ENCODE assay signal across 21 cellular contexts in the genomic region with DNA sequence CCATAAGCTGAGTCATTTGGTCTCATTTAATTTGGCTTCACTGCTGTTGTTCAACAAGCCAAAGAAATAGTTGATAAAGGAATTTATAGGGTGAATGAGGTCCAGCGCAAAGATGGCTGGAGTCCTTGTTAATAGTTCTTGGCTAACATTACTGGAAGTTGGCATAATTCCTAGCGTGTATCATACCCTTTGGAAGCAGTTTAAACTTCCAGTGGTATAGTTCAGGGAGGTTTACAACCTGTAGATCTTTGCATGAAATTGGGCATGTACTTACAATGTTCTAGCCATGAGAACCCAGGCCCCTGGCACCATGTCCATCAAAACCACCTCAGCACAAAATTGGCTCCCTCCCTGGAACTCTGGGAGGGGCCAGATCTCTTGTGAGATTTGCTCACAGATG.
"Had no signal": no experiment of that assay in that cellular context is flagged by ENCODE, and none has a peak within 500 bp of the region (broad histone marks: within the 10 kb centered on the region; RNA-seq: fewer than 3 reads in every experiment).

No MANE protein-coding gene starts in this region.

- H3K27me3 ChIP-seq: SJSA1 had no signal

- H3K4me1 ChIP-seq: SJSA1 had no signal

- H3K27ac ChIP-seq: SJSA1, SK-N-MC had no signal

- ATAC-seq: HepG2 had no signal

- H3K36me3 ChIP-seq: SJSA1 had no signal

- H3K9me3 ChIP-seq: SJSA1 had no signal

- DNase-seq: IMR-90, Karpas-422, KG1, NCI-H1092 treated with DMSO at 0.1 percent for 48 hours, NCI-H1436, NCI-H187, NCI-H2029, NCI-H2081 treated with DMSO at 0.1 percent for 48 hours, NCI-H2171, NCI-H226, NCI-H446, NCI-H510A, NCI-H524 treated with DMSO at 0.1 percent for 48 hours, NCI-H69, NCI-H774, Right ventricle myocardium superior, RPMI8226, SIG-M5 had no signal

- H3K4me3 ChIP-seq: SJSA1, SK-N-MC had no signal
